Comparison of ENCODE assay signal across 23 cellular contexts in genomic region chr5:52708463-52708862, GRCh38.
A peak's percentile ranks its signal among the peaks of the same experiment; 100 is the strongest.
DNase-seq lines count a peak whose midpoint lies in the region; TF ChIP-seq lines count a peak whose summit lies in the region.
"Had no signal": no experiment of that assay in that cellular context is flagged by ENCODE, and none has a peak within 500 bp of the region (broad histone marks: within the 10 kb centered on the region; RNA-seq: fewer than 3 reads in every experiment).

No MANE protein-coding gene starts in this region.

- H3K4me1 ChIP-seq in BLaER1, result peaks cover 58% of the 10 kb centered on the region
- peaks cover 29% of the 10 kb centered on the region for H3K4me1 ChIP-seq in osteoblast (ENCODE audit: insufficient read depth, low read length)

- H3K36me3 ChIP-seq in BLaER1, result no peaks in the 10 kb centered on the region
- H3K36me3 ChIP-seq in osteoblast (ENCODE audit: insufficient read depth, low read length), result no peaks in the 10 kb centered on the region
- H3K36me3 ChIP-seq: thoracic aorta had no signal

- no peak overlapping the region for H2AFZ ChIP-seq in osteoblast (ENCODE audit: low read length)
- H2AFZ ChIP-seq: PC-9 had no signal

- TF ChIP-seq CTCF in choroid plexus epithelial cell (conservative IDR thresholded peaks at IDR 0.05; ENCODE audit: low read depth, low read length), result no peak
- no peak for TF ChIP-seq CTCF in osteoblast (IDR thresholded peaks at IDR 0.05; ENCODE audit: extremely low read depth, low read depth, low read length)

- no peak overlapping the region for H3K27ac ChIP-seq in BLaER1
- peak overlapping the region; percentile 26 for H3K27ac ChIP-seq in osteoblast (ENCODE audit: low read depth, low read length)
- H3K27ac ChIP-seq: PC-9, thoracic aorta had no signal

- peak overlapping the region; percentile 29; the same call in 1 of the 2 replicates for H3K4me2 ChIP-seq in BLaER1
- H3K4me2 ChIP-seq in osteoblast (ENCODE audit: insufficient read depth, low read length), result no peak overlapping the region
- H3K4me2 ChIP-seq: PC-9 had no signal

- no peak overlapping the region for H3K4me3 ChIP-seq in BLaER1
- H3K4me3 ChIP-seq in choroid plexus epithelial cell (ENCODE audit: low read depth, low read length), result no peak overlapping the region
- H3K4me3 ChIP-seq in osteoblast (ENCODE audit: insufficient read depth, low read length), result no peak overlapping the region
- H3K4me3 ChIP-seq: PC-9, thoracic aorta had no signal

- H3K27me3 ChIP-seq in BLaER1, result no peaks in the 10 kb centered on the region
- H3K27me3 ChIP-seq in osteoblast (ENCODE audit: insufficient read depth, low read length), result no peaks in the 10 kb centered on the region

- H3K9ac ChIP-seq in BLaER1, result no peak overlapping the region

- H4K20me1 ChIP-seq in BLaER1, result no peaks in the 10 kb centered on the region
- no peaks in the 10 kb centered on the region for H4K20me1 ChIP-seq in osteoblast (ENCODE audit: insufficient read depth, low read length)

- H3K79me2 ChIP-seq in osteoblast (ENCODE audit: insufficient read depth, low read length), result no peaks in the 10 kb centered on the region

- H3K9me3 ChIP-seq in BLaER1 (no peaks in the 10 kb centered on the region), osteoblast (ENCODE audit: low read depth, low read length) (no peaks in the 10 kb centered on the region)
- H3K9me3 ChIP-seq: thoracic aorta had no signal

- DNase-seq in HCEC 1CT (peak; percentile 58), choroid plexus epithelial cell (ENCODE audit: low read depth) (peak; percentile 48), osteoblast (ENCODE audit: insufficient read length, low spot score, missing footprints) (no peak), Kasumi-1 (lab: John Stamatoyannopoulos, UW) (no peak), inferior parietal cortex (ENCODE audit: extremely low spot score) (no peak)
- no peak for DNase-seq in stimulated activated naive CD4-positive, alpha-beta T cell treated with Interleukin-2 at 50 U/mL for 16 hours (lab: John Stamatoyannopoulos, UW)
- no peak for DNase-seq in activated CD4-positive, alpha-beta T cell treated with anti-CD3 and anti-CD28 coated beads, Interleukin-2, amount 50 U/mL, for 4 hours
- DNase-seq: activated CD4-positive, alpha-beta T cell treated with anti-CD3 and anti-CD28 coated beads for 36 hours; activated naive CD4-positive, alpha-beta T cell; activated T-cell treated with anti-CD3 and anti-CD28 coated beads, Interleukin-2, amount 50 U/mL, for 48 hours; amygdala; CD4-positive, CD25-positive, alpha-beta regulatory T cell; NCI-H1436 treated with DMSO at 0.1 percent for 48 hours; NCI-H2107; NCI-H510A; nucleus accumbens; PC-9; retina; stimulated activated CD4-positive, alpha-beta T cell treated with anti-CD3 and anti-CD28 coated beads, Interleukin-4, amount 100 ng/mL, for 4 hours; stimulated activated naive CD4-positive, alpha-beta T cell; T-cell had no signal

Comparison
In these comparisons a context has a peak if more than half of its experiments do, and no peak if none do; other contexts are left out.
1. DNase-seq: peak in HCEC 1CT (single experiment) and choroid plexus epithelial cell (single experiment); none in osteoblast (single experiment), Kasumi-1 (0 of 2), stimulated activated naive CD4-positive, alpha-beta T cell treated with Interleukin-2 at 50 U/mL for 16 hours (single experiment), activated CD4-positive, alpha-beta T cell treated with anti-CD3 and anti-CD28 coated beads, Interleukin-2, amount 50 U/mL, for 4 hours (0 of 2) and inferior parietal cortex (single experiment).